ENCODE assay signal across 8 cellular contexts in the genomic region with DNA sequence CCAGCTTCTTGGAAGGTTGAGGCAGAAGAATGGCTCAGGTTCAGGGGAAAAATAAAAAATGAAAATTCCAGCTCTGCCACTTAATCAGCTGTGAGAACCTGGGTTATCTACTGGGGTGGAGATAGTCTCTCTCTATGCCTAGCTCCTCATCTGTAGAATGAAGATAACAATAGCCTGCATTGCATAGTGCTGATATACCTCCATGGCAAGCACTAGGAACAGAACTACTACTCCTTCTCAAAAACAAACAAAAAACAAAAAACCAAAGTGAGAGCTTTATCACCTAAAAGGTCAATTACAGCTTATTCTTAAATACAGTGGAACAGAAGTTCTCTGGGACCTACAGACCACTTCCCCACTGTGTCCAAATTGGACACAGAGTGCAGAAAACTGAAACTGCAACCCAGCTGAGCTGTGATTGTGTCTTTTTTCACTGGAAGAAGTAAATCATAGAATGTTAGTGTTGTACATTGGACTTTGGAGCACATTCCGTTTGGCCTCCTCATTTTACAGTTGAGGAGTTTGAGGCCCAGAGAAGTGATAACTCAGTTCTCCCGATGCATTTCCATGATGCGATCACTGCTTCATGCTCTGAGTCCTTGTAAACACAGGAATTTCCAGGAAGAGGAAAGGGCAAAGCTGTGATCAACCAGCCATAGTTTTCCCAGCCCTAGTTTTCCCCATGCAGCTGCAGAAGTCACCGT. TPM values are rescaled to one million over a fixed set of nuclear protein-coding genes. Genes with fewer than 3 reads are reported as not detected.
DNase-seq lines count a peak whose midpoint lies in the region; ATAC-seq and TF ChIP-seq lines count a peak whose summit lies in the region.

No MANE protein-coding gene starts in this region.

- H3K9me3 ChIP-seq in CD8-positive, alpha-beta T cell (ENCODE audit: low read length) = no peaks in the 10 kb centered on the region
- H3K9me3 ChIP-seq in HCT116 (ENCODE audit: control insufficient read depth in 1 of 2, insufficient read depth in 1 of 2, low read depth in 1 of 2, low read length in 2 of 2) = no peaks in the 10 kb centered on the region
- H3K9me3 ChIP-seq in mesenchymal stem cell (ENCODE audit: control insufficient read depth, low read length) = peaks cover 3% of the 10 kb centered on the region

- H3K4me1 ChIP-seq in CD8-positive, alpha-beta T cell (ENCODE audit: insufficient read depth, low read length) = no peaks in the 10 kb centered on the region
- H3K4me1 ChIP-seq in HCT116 (ENCODE audit: control insufficient read depth in 1 of 2, insufficient read depth in 2 of 2, low read length in 2 of 2) (peaks cover 0 to 7% of the 10 kb centered on the region in 2 experiments; a peak in 1 of 4 replicates), mesenchymal stem cell (ENCODE audit: control insufficient read depth, insufficient read depth, low read depth, low read length) (peaks cover 6% of the 10 kb centered on the region)

- no peaks in the 10 kb centered on the region for H3K27me3 Mint-ChIP-seq in CD8-positive, alpha-beta T cell (ENCODE audit: low read depth)
- H3K27me3 Mint-ChIP-seq in activated CD8-positive, alpha-beta T cell treated with anti-CD3 and anti-CD28 coated beads, Interleukin-2, amount 10 ng/mL, durations not matched to agents 7 days and 5 days (ENCODE audit: low read depth) = no peaks in the 10 kb centered on the region

- peak overlapping the region; percentile 94 for H2AFZ ChIP-seq in HCT116 (ENCODE audit: low read depth, low read length, poor library complexity, severe bottlenecking)
- H2AFZ ChIP-seq in mesenchymal stem cell (ENCODE audit: low read depth, low read length) = no peak overlapping the region

- H3K79me2 ChIP-seq in HCT116 (ENCODE audit: insufficient read depth, low read length) = no peaks in the 10 kb centered on the region

- H3K4ac ChIP-seq in mesenchymal stem cell (ENCODE audit: low read depth in 1 of 2, low read length in 2 of 2) = no peak overlapping the region

- H4K20me1 ChIP-seq in HCT116 (ENCODE audit: insufficient read depth) = no peaks in the 10 kb centered on the region

- BruUV-seq in HCT116 (replicated peaks; lab: Mats Ljungman, UMichigan) = no TSS peak

- no peaks in the 10 kb centered on the region for H3K36me3 ChIP-seq in CD8-positive, alpha-beta T cell (ENCODE audit: insufficient read depth, low read length)
- H3K36me3 ChIP-seq in HCT116 (ENCODE audit: control insufficient read depth in 1 of 2, insufficient read depth in 2 of 2, low read length in 2 of 2) = no peaks in the 10 kb centered on the region; a peak in 1 of 4 replicates
- no peaks in the 10 kb centered on the region for H3K36me3 ChIP-seq in mesenchymal stem cell (ENCODE audit: control insufficient read depth in 1 of 2, insufficient read depth in 2 of 2, low read depth in 1 of 2, low read length in 2 of 2)

- H4K8ac ChIP-seq in mesenchymal stem cell (ENCODE audit: low read length) = no peak overlapping the region

- no peaks in the 10 kb centered on the region for H3K9me3 Mint-ChIP-seq in CD8-positive, alpha-beta T cell
- no peaks in the 10 kb centered on the region for H3K9me3 Mint-ChIP-seq in activated CD8-positive, alpha-beta T cell treated with anti-CD3 and anti-CD28 coated beads, Interleukin-2, amount 10 ng/mL, durations not matched to agents 7 days and 5 days (ENCODE audit: insufficient read depth)

- intact Hi-C loops in CD8-positive, alpha-beta T cell (cut with DNase I, micrococcal nuclease) = loop anchor here (1.0 to 5.0 kb wide), 9 partner anchors 90 to 776 kb away; no protein-coding TSS in a partner anchor
- intact Hi-C loops in HCT116 (cut with micrococcal nuclease) = loop anchor here (1.0 to 10.0 kb wide), 7 partner anchors 195 to 776 kb away; no protein-coding TSS in a partner anchor

- H3K9ac ChIP-seq in HCT116 (ENCODE audit: low read length) (no peak overlapping the region), mesenchymal stem cell (ENCODE audit: low read length) (peak overlapping the region; percentile 89)

- H4K91ac ChIP-seq in mesenchymal stem cell (ENCODE audit: low read length) = no peak overlapping the region

- H3K4me2 ChIP-seq in HCT116 (ENCODE audit: low read length) (peak overlapping the region; percentile 58), mesenchymal stem cell (ENCODE audit: low read length, poor library complexity, severe bottlenecking) (no peak overlapping the region)

- no peak overlapping the region for H3K27ac ChIP-seq in CD8-positive, alpha-beta T cell (ENCODE audit: low read depth, low read length)
- H3K27ac ChIP-seq in HCT116 (ENCODE audit: low read depth, low read length) (no peak overlapping the region), mesenchymal stem cell (ENCODE audit: low read length, poor library complexity, severe bottlenecking) (peak overlapping the region; percentile 77)

- no peak for ATAC-seq in CD8-positive, alpha-beta T cell
- peak; percentile 46 for ATAC-seq in HCT116
- peak; percentile 67 for ATAC-seq in activated CD8-positive, alpha-beta T cell treated with anti-CD3 and anti-CD28 coated beads, Interleukin-2, amount 10 ng/mL, durations not matched to agents 7 days and 5 days

- H3K4me3 ChIP-seq in CD8-positive, alpha-beta T cell (ENCODE audit: low read depth, low read length) = no peak overlapping the region
- H3K4me3 ChIP-seq in HCT116 (replicated peaks in 1 of 2; ENCODE audit: low read depth in 1 of 2, low read length in 2 of 2) (no peak overlapping the region), mesenchymal stem cell (ENCODE audit: insufficient read depth in 1 of 2, low read depth in 1 of 2, low read length in 2 of 2) (peak overlapping the region in 1 of 2 experiments; percentile 47)

- RAD21 ChIA-PET in HCT116 (lab: Charles Lee; ENCODE audit: low non-redundant PET in 1 of 2, low total read pairs in 2 of 2, uncharacterized antibody in 2 of 2, unreplicated experiment in 2 of 2) = interaction anchor here in 1 of 2 experiments (1.0 kb wide), 1 partner anchor 317 kb away, joined by 3 read pairs; no protein-coding TSS in a partner anchor

- H2BK5ac ChIP-seq in mesenchymal stem cell (ENCODE audit: low read depth, low read length, poor library complexity, severe bottlenecking) = no peak overlapping the region

- WGBS in mesenchymal stem cell = 71% methylated on average over 4 of the region's 4 CpGs

- peak overlapping the region; percentile 89 for H2AK5ac ChIP-seq in mesenchymal stem cell (ENCODE audit: low read length, severe bottlenecking)

- no peak for DNase-seq in CD8-positive, alpha-beta T cell
- no peak for DNase-seq in HCT116 (ENCODE audit: low read depth, low spot score)
- DNase-seq in activated CD8-positive, alpha-beta T cell treated with anti-CD3 and anti-CD28 coated beads, Interleukin-2, amount 10 ng/mL, durations not matched to agents 7 days and 5 days = no peak
- peak; percentile 74 for DNase-seq in mesenchymal stem cell
- no peak for DNase-seq in superior temporal gyrus (ENCODE audit: extremely low spot score)
- DNase-seq in NCI-H345 (lab: John Stamatoyannopoulos, UW) = no peak
- no peak for DNase-seq in NCI-H1436 treated with DMSO at 0.1 percent for 48 hours (lab: John Stamatoyannopoulos, UW)
- no peak for DNase-seq in putamen (ENCODE audit: low spot score)

- peak overlapping the region in 1 of 2 experiments; percentile 37 for H2BK12ac ChIP-seq in mesenchymal stem cell (ENCODE audit: low read length in 2 of 2)

- H3K27ac Mint-ChIP-seq in CD8-positive, alpha-beta T cell = no peak overlapping the region
- no peak overlapping the region for H3K27ac Mint-ChIP-seq in activated CD8-positive, alpha-beta T cell treated with anti-CD3 and anti-CD28 coated beads, Interleukin-2, amount 10 ng/mL, durations not matched to agents 7 days and 5 days

- POLR2A ChIA-PET in CD8-positive, alpha-beta T cell (lab: Charles Lee) = interaction anchor here (1.5 kb wide), 1 partner anchor 62 kb away, joined by 3 read pairs; the partner anchor contains the start of gene BCLAF1
- POLR2A ChIA-PET in HCT116 (lab: Charles Lee) = no interaction called here
- POLR2A ChIA-PET in activated CD8-positive, alpha-beta T cell treated with anti-CD3 and anti-CD28 coated beads, Interleukin-2, amount 10 ng/mL, durations not matched to agents 7 days and 5 days (lab: Charles Lee) = interaction anchor here (0.7 to 1.3 kb wide), 2 partner anchors 63 to 696 kb away, joined by 4 to 8 read pairs; no protein-coding TSS in a partner anchor

- CTCF ChIA-PET in CD8-positive, alpha-beta T cell (lab: Charles Lee) = interaction anchor here (0.6 to 2.5 kb wide), 54 partner anchors 8 to 1082 kb away, joined by 3 to 64 read pairs (median 4); partner anchors contain the start of genes AHI1 and MTFR2
- CTCF ChIA-PET in HCT116 (lab: Charles Lee) = interaction anchor here (0.9 to 1.5 kb wide), 15 partner anchors 91 to 776 kb away, joined by 3 to 21 read pairs (median 4); no protein-coding TSS in a partner anchor
- CTCF ChIA-PET in activated CD8-positive, alpha-beta T cell treated with anti-CD3 and anti-CD28 coated beads, Interleukin-2, amount 10 ng/mL, durations not matched to agents 7 days and 5 days (lab: Charles Lee) = interaction anchor here (0.5 to 2.8 kb wide), 67 partner anchors 8 to 1082 kb away, joined by 3 to 43 read pairs (median 4); partner anchors contain the start of genes AHI1, BCLAF1 and MTFR2

- H3K23ac ChIP-seq in mesenchymal stem cell (ENCODE audit: low read length in 2 of 2) = no peak overlapping the region

- TF ChIP-seq POLR2A in HCT116 (IDR thresholded peaks at IDR 0.05; ENCODE audit: borderline replicate concordance, extremely low read depth, insufficient read depth, insufficient read length) = no peak

- TF ChIP-seq CTCF in CD8-positive, alpha-beta T cell (IDR thresholded peaks at IDR 0.05) = no peak
- TF ChIP-seq CTCF in HCT116 (IDR thresholded peaks at IDR 0.05 in 2 of 3, conservative IDR thresholded peaks at IDR 0.05 in 1 of 3; ENCODE audit: borderline replicate concordance in 1 of 3, insufficient read depth in 1 of 3, low read depth in 2 of 3, low read length in 2 of 3) = no peak

- peak overlapping the region; percentile 56 for H3K4me3 Mint-ChIP-seq in CD8-positive, alpha-beta T cell
- no peak overlapping the region for H3K4me3 Mint-ChIP-seq in activated CD8-positive, alpha-beta T cell treated with anti-CD3 and anti-CD28 coated beads, Interleukin-2, amount 10 ng/mL, durations not matched to agents 7 days and 5 days

- no peak overlapping the region for H3K14ac ChIP-seq in mesenchymal stem cell (ENCODE audit: low read length in 2 of 2)

- H3K36me3 Mint-ChIP-seq in CD8-positive, alpha-beta T cell = no peaks in the 10 kb centered on the region
- H3K36me3 Mint-ChIP-seq in activated CD8-positive, alpha-beta T cell treated with anti-CD3 and anti-CD28 coated beads, Interleukin-2, amount 10 ng/mL, durations not matched to agents 7 days and 5 days (ENCODE audit: low read depth) = peaks cover 20% of the 10 kb centered on the region

- no peak overlapping the region for H2BK15ac ChIP-seq in mesenchymal stem cell (ENCODE audit: low read depth, poor library complexity, severe bottlenecking)

- H3K27me3 ChIP-seq in CD8-positive, alpha-beta T cell (ENCODE audit: insufficient read depth, low read length) = no peaks in the 10 kb centered on the region
- H3K27me3 ChIP-seq in HCT116 (ENCODE audit: insufficient read depth, low read length) (no peaks in the 10 kb centered on the region), mesenchymal stem cell (ENCODE audit: control insufficient read depth in 1 of 2, insufficient read depth in 1 of 2, low read length in 2 of 2) (no peaks in the 10 kb centered on the region)

- no peaks in the 10 kb centered on the region for H3K9me2 ChIP-seq in HCT116 (ENCODE audit: insufficient read depth)

- H2BK120ac ChIP-seq in mesenchymal stem cell (ENCODE audit: low read depth, low read length) = no peak overlapping the region

- no peak for TF ChIP-seq RAD21 in HCT116 (IDR thresholded peaks at IDR 0.05; ENCODE audit: low read depth)

- H3K79me1 ChIP-seq in mesenchymal stem cell (replicated peaks; ENCODE audit: low read length, poor library complexity, severe bottlenecking) = no peaks in the 10 kb centered on the region

- peaks cover 3% of the 10 kb centered on the region for H3K4me1 Mint-ChIP-seq in CD8-positive, alpha-beta T cell (ENCODE audit: low read depth)
- H3K4me1 Mint-ChIP-seq in activated CD8-positive, alpha-beta T cell treated with anti-CD3 and anti-CD28 coated beads, Interleukin-2, amount 10 ng/mL, durations not matched to agents 7 days and 5 days (ENCODE audit: low read depth) = peaks cover 8% of the 10 kb centered on the region

- no peak overlapping the region for H3K18ac ChIP-seq in mesenchymal stem cell (ENCODE audit: low read depth in 1 of 2, low read length in 2 of 2)

RNA-seq across cellular contexts. Expression of gene MTFR2, which starts 23.3 kb away (rescaled TPM):
- total RNA-seq in CD8-positive, alpha-beta T cell = 1 to 10 TPM; 1.3 to 1.5 TPM
- total RNA-seq in HCT116 (2021; ENCODE audit: unreplicated experiment) = 13.2 TPM
- 6.9 and 8.9 TPM in 2 replicates for polyA plus RNA-seq in HCT116 (2012)
- 10 to 100 TPM; 27.2 to 27.9 TPM for total RNA-seq in activated CD8-positive, alpha-beta T cell treated with anti-CD3 and anti-CD28 coated beads, Interleukin-2, amount 10 ng/mL, durations not matched to agents 7 days and 5 days
- 1.9 TPM for polyA plus RNA-seq in mesenchymal stem cell (2013, experiment 1 of 2)
- 2.8 TPM for polyA plus RNA-seq in mesenchymal stem cell (2013, experiment 2 of 2)
